In genomic region chr4:15665738-15666365, GRCh38 we compare ENCODE assay signal across 12 cellular contexts. TPM values are rescaled to one million over a fixed set of nuclear protein-coding genes. Genes with fewer than 3 reads are reported as not detected.
DNase-seq lines count a peak whose midpoint lies in the region; ATAC-seq, FAIRE-seq and TF ChIP-seq lines count a peak whose summit lies in the region.
"Had no signal": no experiment of that assay in that cellular context is flagged by ENCODE, and none has a peak within 500 bp of the region (broad histone marks: within the 10 kb centered on the region; RNA-seq: fewer than 3 reads in every experiment).

No MANE protein-coding gene starts in this region.

- CTCF ChIA-PET in A549 (lab: Yijun Ruan, JAX): no interaction called here
- CTCF ChIA-PET in activated CD8-positive, alpha-beta T cell treated with anti-CD3 and anti-CD28 coated beads, Interleukin-2, amount 10 ng/mL, durations not matched to agents 7 days and 5 days (lab: Charles Lee): interaction anchor here (1.2 to 1.6 kb wide), 2 partner anchors 12 to 16 kb away, joined by 3 read pairs; no protein-coding TSS in a partner anchor

- TF ChIP-seq POLR2A in A549 (IDR thresholded peaks at IDR 0.05; ENCODE audit: low read length): no peak

- no peak for TF ChIP-seq EP300 in A549 (IDR thresholded peaks at IDR 0.05)

- peaks cover 38% of the 10 kb centered on the region for H3K36me3 Mint-ChIP-seq in activated CD8-positive, alpha-beta T cell treated with anti-CD3 and anti-CD28 coated beads, Interleukin-2, amount 10 ng/mL, durations not matched to agents 7 days and 5 days (ENCODE audit: low read depth)
- H3K36me3 Mint-ChIP-seq: CD4-positive, CD25-positive, alpha-beta regulatory T cell had no signal

- H3K9me3 Mint-ChIP-seq in activated CD8-positive, alpha-beta T cell treated with anti-CD3 and anti-CD28 coated beads, Interleukin-2, amount 10 ng/mL, durations not matched to agents 7 days and 5 days (ENCODE audit: insufficient read depth): no peaks in the 10 kb centered on the region
- H3K9me3 Mint-ChIP-seq: CD4-positive, CD25-positive, alpha-beta regulatory T cell had no signal

- peak overlapping the region; percentile 58 to 73; a peak in 5 of 6 replicates for H3K27ac ChIP-seq in A549

- H3K4me3 ChIP-seq in A549: no peak overlapping the region

- H3K4me1 ChIP-seq in A549: peaks cover 15% of the 10 kb centered on the region

- DNase-seq in A549 (ENCODE audit: low read depth in 1 of 2, low spot score in 1 of 2): no peak
- DNase-seq in LHCN-M2 (ENCODE audit: low read depth): peak; percentile 90
- DNase-seq in activated CD8-positive, alpha-beta T cell treated with anti-CD3 and anti-CD28 coated beads, Interleukin-2, amount 10 ng/mL, durations not matched to agents 7 days and 5 days: no peak
- DNase-seq in left lobe of liver (ENCODE audit: low spot score): no peak
- no peak for DNase-seq in NCI-H69 (lab: John Stamatoyannopoulos, UW)
- DNase-seq in hippocampal formation (lab: John Stamatoyannopoulos, UW): no peak
- DNase-seq: CD4-positive, CD25-positive, alpha-beta regulatory T cell; NCI-H2107 had no signal

- peaks cover 22% of the 10 kb centered on the region for H3K4me1 Mint-ChIP-seq in activated CD8-positive, alpha-beta T cell treated with anti-CD3 and anti-CD28 coated beads, Interleukin-2, amount 10 ng/mL, durations not matched to agents 7 days and 5 days (ENCODE audit: low read depth)

- no peaks in the 10 kb centered on the region for H3K27me3 Mint-ChIP-seq in activated CD8-positive, alpha-beta T cell treated with anti-CD3 and anti-CD28 coated beads, Interleukin-2, amount 10 ng/mL, durations not matched to agents 7 days and 5 days (ENCODE audit: low read depth)
- H3K27me3 Mint-ChIP-seq: CD4-positive, CD25-positive, alpha-beta regulatory T cell had no signal

- 66% methylated on average over 3 of the region's 3 CpGs for WGBS in A549 (ENCODE audit: missing lambda C conversion rate)

- ATAC-seq in A549 (peak; percentile 33 to 47; a peak in 1 of 6 replicates), left lobe of liver (peak; percentile 26), HG03196 (IDR thresholded peaks at IDR 0.05; ENCODE audit: unreplicated experiment) (no peak), HG03520 (IDR thresholded peaks at IDR 0.05; ENCODE audit: unreplicated experiment) (no peak)
- ATAC-seq in activated CD8-positive, alpha-beta T cell treated with anti-CD3 and anti-CD28 coated beads, Interleukin-2, amount 10 ng/mL, durations not matched to agents 7 days and 5 days: peak; percentile 39

- no peak overlapping the region for H3K4me3 Mint-ChIP-seq in activated CD8-positive, alpha-beta T cell treated with anti-CD3 and anti-CD28 coated beads, Interleukin-2, amount 10 ng/mL, durations not matched to agents 7 days and 5 days
- H3K4me3 Mint-ChIP-seq: CD4-positive, CD25-positive, alpha-beta regulatory T cell had no signal

- no peak for TF ChIP-seq CTCF in A549 (IDR thresholded peaks at IDR 0.05)

- TF ChIP-seq RAD21 in A549 (conservative IDR thresholded peaks at IDR 0.05 in 1 of 2, IDR thresholded peaks at IDR 0.05 in 1 of 2): no peak

- POLR2A ChIA-PET in A549 (lab: Yijun Ruan, JAX): no interaction called here
- POLR2A ChIA-PET in activated CD8-positive, alpha-beta T cell treated with anti-CD3 and anti-CD28 coated beads, Interleukin-2, amount 10 ng/mL, durations not matched to agents 7 days and 5 days (lab: Charles Lee): no interaction called here

- no peak for FAIRE-seq in A549 (lab: Jason Lieb, UNC)
- FAIRE-seq: endometrium, H1 had no signal

- H3K4me2 ChIP-seq in A549: peak overlapping the region; percentile 49

- H3K9me3 ChIP-seq in A549: no peaks in the 10 kb centered on the region

- peak overlapping the region; percentile 44 for H3K27ac Mint-ChIP-seq in activated CD8-positive, alpha-beta T cell treated with anti-CD3 and anti-CD28 coated beads, Interleukin-2, amount 10 ng/mL, durations not matched to agents 7 days and 5 days

TF ChIP-seq in A549, 52 proteins besides CTCF, POLR2A, EP300 and RAD21:
- no peak for TF ChIP-seq FOXS1 (CRISPR knock-in tag; IDR thresholded peaks at IDR 0.05)
- TF ChIP-seq TP53 (CRISPR knock-in tag; IDR thresholded peaks at IDR 0.05): no peak

RNA-seq across cellular contexts. Expression of gene FBXL5, which starts 10.7 kb away (rescaled TPM):
- 33.0 and 45.4 TPM in 2 replicates for polyA plus RNA-seq in A549 (2011; rRNA removed)
- polyA plus RNA-seq in A549 (2012; cell fraction: cytosol; rRNA removed): 13.0 and 14.3 TPM in 2 replicates
- polyA plus RNA-seq in A549 (2012; cell fraction: nucleus; rRNA removed): 6.4 and 10.1 TPM in 2 replicates
- 44.2 to 46.7 TPM (median 44.2 TPM) in 3 replicates for polyA plus RNA-seq in A549 (2017; fragmentation: RNase III; extraction: RNeasy Plus Mini Kit Qiagen cat#74134 plus additional on column Dnase treatment)
- 31.1 and 35.3 TPM in 2 replicates for polyA minus RNA-seq in A549 (2011; rRNA and poly(A)+ RNA removed)
- 165 and 167 TPM in 2 replicates for total RNA-seq in LHCN-M2 (2014; rRNA removed)
- 65.0 TPM for polyA plus RNA-seq in LHCN-M2 (2012)
- total RNA-seq in activated CD8-positive, alpha-beta T cell treated with anti-CD3 and anti-CD28 coated beads, Interleukin-2, amount 10 ng/mL, durations not matched to agents 7 days and 5 days: 10 to 100 TPM; 40.9 to 42.0 TPM
- total RNA-seq in left lobe of liver: 38.9 TPM

RNA-seq across cellular contexts. Expression of gene FAM200B, which starts 15.8 kb away (rescaled TPM):
- polyA plus RNA-seq in A549 (2011; rRNA removed) (32.7 and 40.8 TPM in 2 replicates), A549 (2017; fragmentation: RNase III; extraction: RNeasy Plus Mini Kit Qiagen cat#74134 plus additional on column Dnase treatment) (40.9 to 41.9 TPM (median 41.6 TPM) in 3 replicates)
- 18.8 and 21.4 TPM in 2 replicates for polyA plus RNA-seq in A549 (2012; cell fraction: cytosol; rRNA removed)
- polyA plus RNA-seq in A549 (2012; cell fraction: nucleus; rRNA removed): 6.7 and 14.4 TPM in 2 replicates
- 4.5 and 4.8 TPM in 2 replicates for polyA minus RNA-seq in A549 (2011; rRNA and poly(A)+ RNA removed)
- total RNA-seq in LHCN-M2 (2014; rRNA removed) (53.0 and 59.3 TPM in 2 replicates), left lobe of liver (14.3 TPM)
- polyA plus RNA-seq in LHCN-M2 (2012): 96.7 TPM
- total RNA-seq in activated CD8-positive, alpha-beta T cell treated with anti-CD3 and anti-CD28 coated beads, Interleukin-2, amount 10 ng/mL, durations not matched to agents 7 days and 5 days: 10 to 100 TPM; 15.8 to 17.2 TPM

RNA-seq across cellular contexts. Expression of gene BST1, which starts 37.0 kb away (rescaled TPM):
- polyA plus RNA-seq in A549 (2011; rRNA removed): 11.7 and 13.6 TPM in 2 replicates
- 9.0 and 11.6 TPM in 2 replicates for polyA plus RNA-seq in A549 (2012; cell fraction: cytosol; rRNA removed)
- 7.1 and 9.3 TPM in 2 replicates for polyA plus RNA-seq in A549 (2012; cell fraction: nucleus; rRNA removed)
- 16.0 to 18.3 TPM (median 16.4 TPM) in 3 replicates for polyA plus RNA-seq in A549 (2017; fragmentation: RNase III; extraction: RNeasy Plus Mini Kit Qiagen cat#74134 plus additional on column Dnase treatment)
- polyA minus RNA-seq in A549 (2011; rRNA and poly(A)+ RNA removed): 2.8 and 3.9 TPM in 2 replicates
- 1.0 and 2.2 TPM in 2 replicates for total RNA-seq in LHCN-M2 (2014; rRNA removed)
- polyA plus RNA-seq in LHCN-M2 (2012): 6.0 TPM
- under 1 TPM; 0.60 to 0.71 TPM for total RNA-seq in activated CD8-positive, alpha-beta T cell treated with anti-CD3 and anti-CD28 coated beads, Interleukin-2, amount 10 ng/mL, durations not matched to agents 7 days and 5 days
- total RNA-seq in left lobe of liver: 3.7 TPM

Comparison
In these comparisons a context has a peak if more than half of its experiments do, and no peak if none do; other contexts are left out.
1. ATAC-seq: peak in A549 (2 of 2), activated CD8-positive, alpha-beta T cell treated with anti-CD3 and anti-CD28 coated beads, Interleukin-2, amount 10 ng/mL, durations not matched to agents 7 days and 5 days (single experiment) and left lobe of liver (single experiment); none in HG03196 (single experiment) and HG03520 (single experiment).